ENCODE assay signal across 10 cellular contexts in genomic region chr5:96067902-96068614, GRCh38.
DNase-seq lines count a peak whose midpoint lies in the region; ATAC-seq and TF ChIP-seq lines count a peak whose summit lies in the region.
"Had no signal": no experiment of that assay in that cellular context is flagged by ENCODE, and none has a peak within 500 bp of the region (broad histone marks: within the 10 kb centered on the region; RNA-seq: fewer than 3 reads in every experiment).

No MANE protein-coding gene starts in this region.

- H3K9me3 ChIP-seq in breast epithelium, result no peaks in the 10 kb centered on the region
- H3K9me3 ChIP-seq in thoracic aorta, result no peaks in the 10 kb centered on the region

- TF ChIP-seq POLR2A in breast epithelium (IDR thresholded peaks at IDR 0.05) (no peak), GM18505 (IDR thresholded peaks at IDR 0.05; ENCODE audit: borderline replicate concordance, extremely low read depth, insufficient read depth, insufficient read length) (no peak)

- peaks cover 37% of the 10 kb centered on the region for H3K4me1 Mint-ChIP-seq in MCF 10A (ENCODE audit: insufficient read depth, unreplicated experiment)

- peak; percentile 82 for DNase-seq in MCF 10A (ENCODE audit: unreplicated experiment)
- no peak for DNase-seq in breast epithelium (ENCODE audit: low spot score in 2 of 2)
- peak; percentile 79 to 98 for DNase-seq in SW 1271 (lab: John Stamatoyannopoulos, UW)
- peak; percentile 90 for DNase-seq in fibroblast of the aortic adventitia (ENCODE audit: low read depth)
- DNase-seq in thoracic aorta (ENCODE audit: low spot score), result no peak
- DNase-seq in NCI-H1694 (lab: John Stamatoyannopoulos, UW), result no peak
- no peak for DNase-seq in GOT3 (lab: John Stamatoyannopoulos, UW)
- DNase-seq: DND-41, NCI-H510A treated with DMSO at 0.1 percent for 48 hours had no signal

- H3K4me3 ChIP-seq in breast epithelium (no peak overlapping the region), fibroblast of the aortic adventitia (ENCODE audit: low read depth, low read length) (no peak overlapping the region), thoracic aorta (peak overlapping the region; percentile 13)

- peak overlapping the region in 1 of 2 donors; percentile 18 for H3K27ac ChIP-seq in breast epithelium
- H3K27ac ChIP-seq in thoracic aorta, result peak overlapping the region in 1 of 2 donors; percentile 49

- H3K27me3 Mint-ChIP-seq in MCF 10A (ENCODE audit: insufficient read depth, unreplicated experiment), result no peaks in the 10 kb centered on the region

- CTCF ChIA-PET in MCF 10A (lab: Yijun Ruan, JAX), result interaction anchor here (0.6 kb wide), 1 partner anchor 179 kb away, joined by 4 read pairs; no protein-coding TSS in a partner anchor

- intact Hi-C loops in MCF 10A (cut with micrococcal nuclease), result loop anchor here (5.0 kb wide), 1 partner anchor 146 kb away; no protein-coding TSS in a partner anchor
- intact Hi-C loops in breast epithelium (cut with DNase I; ENCODE audit: low total_unique reads), result no loop called here

- TF ChIP-seq CTCF in MCF 10A (IDR thresholded peaks at IDR 0.05; ENCODE audit: unreplicated experiment) (no peak), breast epithelium (IDR thresholded peaks at IDR 0.05) (no peak), fibroblast of the aortic adventitia (IDR thresholded peaks at IDR 0.05; ENCODE audit: insufficient read depth, low read length) (no peak), thoracic aorta (IDR thresholded peaks at IDR 0.05) (no peak)

- POLR2A ChIA-PET in MCF 10A (lab: Yijun Ruan, JAX), result interaction anchor here (0.6 to 2.9 kb wide), 5 partner anchors 11 to 883 kb away, joined by 3 to 9 read pairs (median 3); no protein-coding TSS in a partner anchor

- H3K4me1 ChIP-seq in breast epithelium, result peaks cover 0 to 7% of the 10 kb centered on the region in 2 donors
- H3K4me1 ChIP-seq in thoracic aorta (ENCODE audit: control insufficient read depth in 1 of 2, low read depth in 2 of 2), result peaks cover 8 to 28% of the 10 kb centered on the region in 2 donors

- H3K4me3 Mint-ChIP-seq in MCF 10A (ENCODE audit: unreplicated experiment), result no peak overlapping the region

- ATAC-seq in thoracic aorta (ENCODE audit: insufficient number of reproducible peaks, low FRiP score, low read depth) (peak; percentile 78), GM18505 (IDR thresholded peaks at IDR 0.05; ENCODE audit: unreplicated experiment) (no peak)

- H3K36me3 Mint-ChIP-seq in MCF 10A (ENCODE audit: insufficient read depth, unreplicated experiment), result no peaks in the 10 kb centered on the region

- H3K36me3 ChIP-seq in breast epithelium, result no peaks in the 10 kb centered on the region
- no peaks in the 10 kb centered on the region for H3K36me3 ChIP-seq in thoracic aorta

- no peaks in the 10 kb centered on the region for H3K9me3 Mint-ChIP-seq in MCF 10A (ENCODE audit: unreplicated experiment)

- BruUV-seq in MCF 10A (replicated peaks; lab: Mats Ljungman, UMichigan), result TSS peak; percentile 99

- H3K27ac Mint-ChIP-seq in MCF 10A (ENCODE audit: low read depth, unreplicated experiment), result peak overlapping the region; percentile 41

- H3K27me3 ChIP-seq in breast epithelium (no peaks in the 10 kb centered on the region), thoracic aorta (replicated peaks; ENCODE audit: insufficient read depth) (no peaks in the 10 kb centered on the region)

Comparison
In these comparisons a context has a peak if more than half of its experiments do, and no peak if none do; other contexts are left out.
1. DNase-seq: peak in MCF 10A (single experiment), SW 1271 (2 of 2) and fibroblast of the aortic adventitia (single experiment); none in breast epithelium (0 of 2), thoracic aorta (single experiment), NCI-H1694 (single experiment) and GOT3 (single experiment).